Comparison of ENCODE assay signal across 16 cellular contexts in genomic region chr15:55257933-55258332, GRCh38. TPM values are rescaled to one million over a fixed set of nuclear protein-coding genes. Genes with fewer than 3 reads are reported as not detected.
DNase-seq lines count a peak whose midpoint lies in the region; ATAC-seq lines count a peak whose summit lies in the region.
"Had no signal": no experiment of that assay in that cellular context is flagged by ENCODE, and none has a peak within 500 bp of the region (broad histone marks: within the 10 kb centered on the region; RNA-seq: fewer than 3 reads in every experiment).

No MANE protein-coding gene starts in this region.

- intact Hi-C loops in left cardiac atrium (cut with DNase I), result no loop called here

- peak overlapping the region; percentile 50 for H3K27ac Mint-ChIP-seq in activated naive CD4-positive, alpha-beta T cell treated with anti-CD3 and anti-CD28 coated beads, Interleukin-2, amount 10 ng/mL, durations not matched to agents 7 days and 5 days
- H3K27ac Mint-ChIP-seq in activated naive CD8-positive, alpha-beta T cell treated with anti-CD3 and anti-CD28 coated beads, Interleukin-2, amount 10 ng/mL, durations not matched to agents 7 days and 5 days, result peak overlapping the region; percentile 89
- H3K27ac Mint-ChIP-seq in stimulated activated naive B cell treated with anti-CD40 and anti-IgM and Interleukin-4, amounts not matched to agents 10 μg/mL and 1 μg/mL and 100 μg/mL, for 72 hours, result peak overlapping the region; percentile 31

- POLR2A ChIA-PET in activated naive CD8-positive, alpha-beta T cell treated with anti-CD3 and anti-CD28 coated beads, Interleukin-2, amount 10 ng/mL, durations not matched to agents 7 days and 5 days (lab: Charles Lee), result interaction anchor here (1.1 to 1.7 kb wide), 3 partner anchors 9 to 29 kb away, joined by 3 to 5 read pairs (median 4); no protein-coding TSS in a partner anchor

- H3K9me3 Mint-ChIP-seq in activated naive CD4-positive, alpha-beta T cell treated with anti-CD3 and anti-CD28 coated beads, Interleukin-2, amount 10 ng/mL, durations not matched to agents 7 days and 5 days, result no peaks in the 10 kb centered on the region
- H3K9me3 Mint-ChIP-seq in activated naive CD8-positive, alpha-beta T cell treated with anti-CD3 and anti-CD28 coated beads, Interleukin-2, amount 10 ng/mL, durations not matched to agents 7 days and 5 days, result no peaks in the 10 kb centered on the region
- H3K9me3 Mint-ChIP-seq in stimulated activated naive B cell treated with anti-CD40 and anti-IgM and Interleukin-4, amounts not matched to agents 10 μg/mL and 1 μg/mL and 100 μg/mL, for 72 hours, result no peaks in the 10 kb centered on the region

- no peak for DNase-seq in activated naive CD4-positive, alpha-beta T cell treated with anti-CD3 and anti-CD28 coated beads, Interleukin-2, amount 10 ng/mL, durations not matched to agents 7 days and 5 days
- DNase-seq in activated naive CD4-positive, alpha-beta T cell treated with Interleukin-2 at 50 U/mL for 16 hours, result no peak
- DNase-seq in activated naive CD8-positive, alpha-beta T cell treated with anti-CD3 and anti-CD28 coated beads, Interleukin-2, amount 10 ng/mL, durations not matched to agents 7 days and 5 days, result no peak
- DNase-seq in stimulated activated naive B cell treated with anti-CD40 and anti-IgM and Interleukin-4, amounts not matched to agents 10 μg/mL and 1 μg/mL and 100 μg/mL, for 72 hours, result no peak
- no peak for DNase-seq in left cardiac atrium
- DNase-seq: cortex of kidney, heart right ventricle, NCI-H1694 treated with DMSO at 0.1 percent for 48 hours, NCI-H526 treated with DMSO at 0.1 percent for 48 hours, ovary, PC-3, upper lobe of right lung, WERI-Rb-1 had no signal

- no peaks in the 10 kb centered on the region for H3K27me3 Mint-ChIP-seq in activated naive CD4-positive, alpha-beta T cell treated with anti-CD3 and anti-CD28 coated beads, Interleukin-2, amount 10 ng/mL, durations not matched to agents 7 days and 5 days
- H3K27me3 Mint-ChIP-seq in activated naive CD8-positive, alpha-beta T cell treated with anti-CD3 and anti-CD28 coated beads, Interleukin-2, amount 10 ng/mL, durations not matched to agents 7 days and 5 days, result no peaks in the 10 kb centered on the region
- H3K27me3 Mint-ChIP-seq in stimulated activated naive B cell treated with anti-CD40 and anti-IgM and Interleukin-4, amounts not matched to agents 10 μg/mL and 1 μg/mL and 100 μg/mL, for 72 hours, result no peaks in the 10 kb centered on the region

- ATAC-seq in HG02884 (IDR thresholded peaks at IDR 0.05; ENCODE audit: unreplicated experiment) (peak; percentile 43), HG03354 (IDR thresholded peaks at IDR 0.05; ENCODE audit: poor library complexity, severe bottlenecking, unreplicated experiment) (no peak), left cardiac atrium (no peak), HG02852 (IDR thresholded peaks at IDR 0.05; ENCODE audit: unreplicated experiment) (no peak)
- peak; percentile 32 for ATAC-seq in activated naive CD8-positive, alpha-beta T cell treated with anti-CD3 and anti-CD28 coated beads, Interleukin-2, amount 10 ng/mL, durations not matched to agents 7 days and 5 days (ENCODE audit: low read depth)
- peak; percentile 53 to 54 for ATAC-seq in stimulated activated naive B cell treated with anti-CD40 and anti-IgM and Interleukin-4, amounts not matched to agents 10 μg/mL and 1 μg/mL and 100 μg/mL, for 72 hours (replicated peaks)
- ATAC-seq: heart right ventricle, PC-3, upper lobe of right lung had no signal

- H3K36me3 Mint-ChIP-seq in activated naive CD4-positive, alpha-beta T cell treated with anti-CD3 and anti-CD28 coated beads, Interleukin-2, amount 10 ng/mL, durations not matched to agents 7 days and 5 days, result peaks cover 40% of the 10 kb centered on the region
- peaks cover 39% of the 10 kb centered on the region for H3K36me3 Mint-ChIP-seq in activated naive CD8-positive, alpha-beta T cell treated with anti-CD3 and anti-CD28 coated beads, Interleukin-2, amount 10 ng/mL, durations not matched to agents 7 days and 5 days
- H3K36me3 Mint-ChIP-seq in stimulated activated naive B cell treated with anti-CD40 and anti-IgM and Interleukin-4, amounts not matched to agents 10 μg/mL and 1 μg/mL and 100 μg/mL, for 72 hours, result peaks cover 17 to 35% of the 10 kb centered on the region in 2 donors

- CTCF ChIA-PET in activated naive CD4-positive, alpha-beta T cell treated with anti-CD3 and anti-CD28 coated beads, Interleukin-2, amount 10 ng/mL, durations not matched to agents 7 days and 5 days (lab: Charles Lee), result interaction anchor here (1.2 kb wide), 1 partner anchor 9 kb away, joined by 10 read pairs; no protein-coding TSS in a partner anchor

- no peak overlapping the region for H3K4me3 Mint-ChIP-seq in activated naive CD4-positive, alpha-beta T cell treated with anti-CD3 and anti-CD28 coated beads, Interleukin-2, amount 10 ng/mL, durations not matched to agents 7 days and 5 days
- peak overlapping the region; percentile 51 for H3K4me3 Mint-ChIP-seq in activated naive CD8-positive, alpha-beta T cell treated with anti-CD3 and anti-CD28 coated beads, Interleukin-2, amount 10 ng/mL, durations not matched to agents 7 days and 5 days
- H3K4me3 Mint-ChIP-seq in stimulated activated naive B cell treated with anti-CD40 and anti-IgM and Interleukin-4, amounts not matched to agents 10 μg/mL and 1 μg/mL and 100 μg/mL, for 72 hours, result no peak overlapping the region

- H3K4me1 Mint-ChIP-seq in activated naive CD4-positive, alpha-beta T cell treated with anti-CD3 and anti-CD28 coated beads, Interleukin-2, amount 10 ng/mL, durations not matched to agents 7 days and 5 days, result peaks cover 52% of the 10 kb centered on the region
- peaks cover 54% of the 10 kb centered on the region for H3K4me1 Mint-ChIP-seq in activated naive CD8-positive, alpha-beta T cell treated with anti-CD3 and anti-CD28 coated beads, Interleukin-2, amount 10 ng/mL, durations not matched to agents 7 days and 5 days
- peaks cover 44 to 59% of the 10 kb centered on the region in 2 donors for H3K4me1 Mint-ChIP-seq in stimulated activated naive B cell treated with anti-CD40 and anti-IgM and Interleukin-4, amounts not matched to agents 10 μg/mL and 1 μg/mL and 100 μg/mL, for 72 hours

RNA-seq across cellular contexts. Expression of gene RAB27A, which starts 31.7 kb away (rescaled TPM):
- 10 to 100 TPM; 80.1 to 87.3 TPM for total RNA-seq in activated naive CD8-positive, alpha-beta T cell treated with anti-CD3 and anti-CD28 coated beads, Interleukin-2, amount 10 ng/mL, durations not matched to agents 7 days and 5 days
- 10 to 100 TPM in 1 of 2 donors, 1 to 10 TPM in 1; 9.9 to 17.7 TPM for total RNA-seq in left cardiac atrium

Comparison
In these comparisons a context has a peak if more than half of its experiments do, and no peak if none do; other contexts are left out.
1. H3K27ac Mint-ChIP-seq: peak in every context shown above with its lines; median percentile 89 in activated naive CD8-positive, alpha-beta T cell treated with anti-CD3 and anti-CD28 coated beads, Interleukin-2, amount 10 ng/mL, durations not matched to agents 7 days and 5 days; 50 in activated naive CD4-positive, alpha-beta T cell treated with anti-CD3 and anti-CD28 coated beads, Interleukin-2, amount 10 ng/mL, durations not matched to agents 7 days and 5 days; 31 in stimulated activated naive B cell treated with anti-CD40 and anti-IgM and Interleukin-4, amounts not matched to agents 10 μg/mL and 1 μg/mL and 100 μg/mL, for 72 hours.
2. ATAC-seq: peak in HG02884 (single experiment), activated naive CD8-positive, alpha-beta T cell treated with anti-CD3 and anti-CD28 coated beads, Interleukin-2, amount 10 ng/mL, durations not matched to agents 7 days and 5 days (single experiment) and stimulated activated naive B cell treated with anti-CD40 and anti-IgM and Interleukin-4, amounts not matched to agents 10 μg/mL and 1 μg/mL and 100 μg/mL, for 72 hours (2 of 2); none in HG03354 (single experiment), left cardiac atrium (0 of 2) and HG02852 (single experiment).
3. RNA of gene RAB27A, which starts 31.7 kb away (total RNA-seq): 80.1 to 87.3 TPM in activated naive CD8-positive, alpha-beta T cell treated with anti-CD3 and anti-CD28 coated beads, Interleukin-2, amount 10 ng/mL, durations not matched to agents 7 days and 5 days; 9.9 to 17.7 TPM in left cardiac atrium; every median in the first group is over 4 times any median in the second.